In the genomic region with DNA sequence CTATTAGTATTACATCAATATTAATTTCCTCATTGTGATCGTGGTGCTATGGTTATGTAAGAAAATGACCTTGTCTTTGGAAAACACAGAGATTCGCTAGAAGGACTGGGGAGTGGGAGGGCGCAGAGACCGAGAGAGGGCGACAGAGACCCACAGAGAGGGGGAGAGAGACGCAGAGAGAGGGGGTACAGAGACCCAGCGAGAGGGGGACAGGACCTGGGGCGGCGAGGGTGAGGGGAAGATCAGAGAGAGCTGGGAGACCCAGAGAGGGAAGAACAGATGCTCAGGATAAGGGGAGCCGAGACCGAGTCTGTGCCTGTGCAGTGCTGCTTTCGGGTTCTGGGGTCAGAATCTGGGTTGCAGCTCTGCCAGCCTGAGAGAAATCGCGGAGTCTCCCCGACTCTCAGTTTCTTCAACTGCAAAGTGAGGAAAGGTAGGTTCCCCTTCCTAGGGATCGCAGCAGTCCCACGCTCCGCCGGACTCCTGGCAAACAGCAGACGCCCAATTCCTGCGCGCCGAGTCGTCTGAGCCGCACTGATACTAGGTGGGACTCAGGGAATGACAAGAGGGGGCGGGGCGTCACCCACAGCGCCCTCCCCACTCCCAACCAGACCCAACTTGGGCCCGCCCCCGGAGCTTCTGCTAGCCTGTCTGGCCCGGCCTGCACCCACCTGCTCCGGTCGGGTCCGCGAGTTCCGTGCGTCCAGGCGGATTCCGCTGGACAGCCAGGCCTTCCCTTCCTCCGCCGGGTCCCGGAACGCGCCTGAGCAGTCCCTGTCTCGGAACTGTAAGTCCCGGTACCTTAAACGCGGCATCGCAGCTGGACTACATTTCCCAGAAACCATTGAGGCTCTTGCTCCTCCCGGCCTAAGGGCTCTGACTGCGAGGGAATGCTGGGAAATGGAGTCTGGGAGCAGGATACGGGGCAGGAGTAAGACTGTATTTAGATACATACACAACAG, we compare ENCODE assay signal across 8 cellular contexts. TPM values are rescaled to one million over a fixed set of nuclear protein-coding genes. Genes with fewer than 3 reads are reported as not detected.
DNase-seq lines count a peak whose midpoint lies in the region; FAIRE-seq and TF ChIP-seq lines count a peak whose summit lies in the region.

No MANE protein-coding gene starts in this region.

- no peak overlapping the region for H2AFZ ChIP-seq in neuronal stem cell (ENCODE audit: low read length)

- no peak overlapping the region for H2BK5ac ChIP-seq in neuronal stem cell (ENCODE audit: low read length)

- no peak overlapping the region for H3K27ac Mint-ChIP-seq in activated naive CD4-positive, alpha-beta T cell treated with anti-CD3 and anti-CD28 coated beads for 36 hours

- peaks cover 3% of the 10 kb centered on the region for H3K4me1 Mint-ChIP-seq in activated naive CD4-positive, alpha-beta T cell treated with anti-CD3 and anti-CD28 coated beads for 36 hours (ENCODE audit: low read depth)

- H3K4me3 ChIP-seq in neuronal stem cell (ENCODE audit: low read length in 2 of 2) (peak overlapping the region in 1 of 2 donors; percentile 85), stomach (peak overlapping the region; percentile 53 to 69 (median 65))

- peak overlapping the region; percentile 97 for H3K4me2 ChIP-seq in neuronal stem cell (ENCODE audit: insufficient read depth, low read length, poor library complexity, severe bottlenecking)

- H2AK5ac ChIP-seq in neuronal stem cell (ENCODE audit: low read depth, low read length), result no peak overlapping the region

- H4K8ac ChIP-seq in neuronal stem cell (ENCODE audit: low read depth, low read length), result no peak overlapping the region

- peak; percentile 80 for DNase-seq in EH (ENCODE audit: low read depth)
- DNase-seq in SK-N-DZ (ENCODE audit: low spot score), result peak; percentile 66
- DNase-seq in activated naive CD4-positive, alpha-beta T cell treated with anti-CD3 and anti-CD28 coated beads for 36 hours, result peak; percentile 85
- DNase-seq in frontal cortex (ENCODE audit: low spot score in 2 of 2), result peak; percentile 80 to 83
- peak; percentile 89 for DNase-seq in neuronal stem cell (ENCODE audit: low spot score)
- DNase-seq in stomach, result peak; percentile 87
- no peak for DNase-seq in GM12892 (ENCODE audit: insufficient read length)

- H2BK15ac ChIP-seq in neuronal stem cell (ENCODE audit: low read length), result peak overlapping the region; percentile 62

- no peak overlapping the region for H3K23ac ChIP-seq in neuronal stem cell (ENCODE audit: low read depth, low read length, poor library complexity)

- H3K27ac ChIP-seq in neuronal stem cell (replicated peaks; ENCODE audit: low read length) (no peak overlapping the region), stomach (peak overlapping the region; percentile 61 to 83 (median 74))

- H3K27me3 Mint-ChIP-seq in activated naive CD4-positive, alpha-beta T cell treated with anti-CD3 and anti-CD28 coated beads for 36 hours (ENCODE audit: low read depth), result peaks cover 9% of the 10 kb centered on the region

- CTCF ChIA-PET in activated naive CD4-positive, alpha-beta T cell treated with anti-CD3 and anti-CD28 coated beads for 36 hours (lab: Charles Lee), result interaction anchor here (0.6 to 1.6 kb wide), 9 partner anchors 12 to 634 kb away, joined by 3 to 13 read pairs (median 3); no protein-coding TSS in a partner anchor

- TF ChIP-seq POLR2A in stomach (IDR thresholded peaks at IDR 0.05) (no peak), GM12892 (IDR thresholded peaks at IDR 0.05; ENCODE audit: low read depth, low read length) (no peak)

- H3K4me1 ChIP-seq in neuronal stem cell (ENCODE audit: control insufficient read depth in 2 of 2, insufficient read depth in 1 of 2, low read depth in 1 of 2, low read length in 2 of 2) (no peaks in the 10 kb centered on the region), stomach (peaks cover 6 to 10% (median 7%) of the 10 kb centered on the region in 4 donors)

- H2BK12ac ChIP-seq in neuronal stem cell (ENCODE audit: low read length), result no peak overlapping the region

- no peak overlapping the region for H4K91ac ChIP-seq in neuronal stem cell (ENCODE audit: low read depth, low read length, poor library complexity)

- no CpG with 5 or more reads among the region's 52 CpGs for WGBS in neuronal stem cell (ENCODE audit: extremely low coverage in 2 of 2, insufficient read length in 2 of 2, insufficient replicate concordance in 1 of 2), 2 donors
- 1 to 3% (median 1%) methylated on average over 37 to 52 of the region's 52 CpGs for WGBS in stomach, 5 donors

- TF ChIP-seq CTCF in LNCAP (IDR thresholded peaks at IDR 0.05) (peak; percentile 63), stomach (IDR thresholded peaks at IDR 0.05) (peak in 4 of 7 experiments; percentile 32 to 46 (median 36))

- H3K18ac ChIP-seq in neuronal stem cell (ENCODE audit: low read length), result peak overlapping the region; percentile 90

- intact Hi-C loops in activated naive CD4-positive, alpha-beta T cell treated with anti-CD3 and anti-CD28 coated beads for 36 hours (cut with micrococcal nuclease), result no loop called here
- intact Hi-C loops in stomach (cut with DNase I; ENCODE audit: low total_unique reads), result no loop called here

- no peak overlapping the region for H2BK120ac ChIP-seq in neuronal stem cell (ENCODE audit: low read depth, low read length)

- H3K27me3 ChIP-seq in neuronal stem cell (ENCODE audit: control insufficient read depth in 3 of 3, insufficient read depth in 3 of 3, low read depth in 1 of 3, low read length in 3 of 3) (no peaks in the 10 kb centered on the region), stomach (peaks cover 0 to 32% (median 0%) of the 10 kb centered on the region in 3 donors)

- H3K9me3 Mint-ChIP-seq in activated naive CD4-positive, alpha-beta T cell treated with anti-CD3 and anti-CD28 coated beads for 36 hours, result no peaks in the 10 kb centered on the region

- peak overlapping the region; percentile 74 for H3K9ac ChIP-seq in neuronal stem cell (ENCODE audit: low read depth, low read length, poor library complexity)

- H3K4ac ChIP-seq in neuronal stem cell (ENCODE audit: low read length), result no peak overlapping the region

- H3K36me3 ChIP-seq in neuronal stem cell (replicated peaks in 1 of 2; ENCODE audit: control insufficient read depth in 2 of 2, insufficient read depth in 2 of 2, low read length in 2 of 2) (no peaks in the 10 kb centered on the region), stomach (no peaks in the 10 kb centered on the region)

- peak overlapping the region; percentile 68 for H3K4me3 Mint-ChIP-seq in activated naive CD4-positive, alpha-beta T cell treated with anti-CD3 and anti-CD28 coated beads for 36 hours

- H3K14ac ChIP-seq in neuronal stem cell (ENCODE audit: low read length), result no peak overlapping the region

- no peak for FAIRE-seq in frontal cortex (lab: Jason Lieb, UNC)
- no peak for FAIRE-seq in GM12892 (lab: Jason Lieb, UNC)

- H3K9me3 ChIP-seq in neuronal stem cell (replicated peaks in 1 of 2; ENCODE audit: control insufficient read depth in 2 of 2, insufficient read depth in 1 of 2, low read depth in 1 of 2, low read length in 2 of 2) (no peaks in the 10 kb centered on the region), stomach (no peaks in the 10 kb centered on the region)

- no peaks in the 10 kb centered on the region for H3K36me3 Mint-ChIP-seq in activated naive CD4-positive, alpha-beta T cell treated with anti-CD3 and anti-CD28 coated beads for 36 hours (ENCODE audit: low read depth)

- no peaks in the 10 kb centered on the region for H3K79me1 ChIP-seq in neuronal stem cell (ENCODE audit: low read depth, low read length)

- TF ChIP-seq EP300 in stomach (IDR thresholded peaks at IDR 0.05), result no peak

RNA-seq across cellular contexts. Expression of a gene that starts 15.3 kb away (rescaled TPM):
- not detected in 2 replicates for polyA plus RNA-seq in SK-N-DZ (2014; cell fraction: cytosol; rRNA removed)
- polyA plus RNA-seq in SK-N-DZ (2014; cell fraction: nucleus; rRNA removed), result not detected in 2 replicates
- not detected for total RNA-seq in activated naive CD4-positive, alpha-beta T cell treated with anti-CD3 and anti-CD28 coated beads for 36 hours
- not detected for total RNA-seq in frontal cortex
- polyA plus RNA-seq in neuronal stem cell (2013, experiment 1 of 2), result 1.7 TPM
- 1.9 TPM for polyA plus RNA-seq in neuronal stem cell (2013, experiment 2 of 2)
- not detected for total RNA-seq in stomach
- polyA plus RNA-seq in stomach, result not detected
- polyA plus RNA-seq in GM12892 (2012; ENCODE audit: missing spikeins), result not detected

RNA-seq across cellular contexts. Expression of a gene that starts 55.7 kb away (rescaled TPM):
- polyA plus RNA-seq in SK-N-DZ (2014; cell fraction: cytosol; rRNA removed), result not detected in 2 replicates
- not detected in 2 replicates for polyA plus RNA-seq in SK-N-DZ (2014; cell fraction: nucleus; rRNA removed)
- not detected for total RNA-seq in activated naive CD4-positive, alpha-beta T cell treated with anti-CD3 and anti-CD28 coated beads for 36 hours
- 0.82 TPM for total RNA-seq in frontal cortex
- 4.1 TPM for polyA plus RNA-seq in neuronal stem cell (2013, experiment 1 of 2)
- 4.0 TPM for polyA plus RNA-seq in neuronal stem cell (2013, experiment 2 of 2)
- total RNA-seq in stomach, result 100 to 1,000 TPM in 1 of 5 donors, 10 to 100 TPM in 4; 21.6 to 392 (median 62.5) TPM
- 10 to 100 TPM; 23.7 to 54.2 (median 27.9) TPM for polyA plus RNA-seq in stomach
- not detected for polyA plus RNA-seq in GM12892 (2012; ENCODE audit: missing spikeins)

Comparison
In these comparisons a context has a peak if more than half of its experiments do, and no peak if none do; other contexts are left out.
1. RNA of a gene that starts 55.7 kb away (total RNA-seq): 21.6 to 392 TPM in stomach; 0.82 TPM in frontal cortex (single experiment) and not detected in activated naive CD4-positive, alpha-beta T cell treated with anti-CD3 and anti-CD28 coated beads for 36 hours; every median in the first group is over 10 times any median in the second.